Comparison of ENCODE assay signal across 15 cellular contexts in genomic region chr2:121562269-121563176, GRCh38. TPM values are rescaled to one million over a fixed set of nuclear protein-coding genes. Genes with fewer than 3 reads are reported as not detected.
DNase-seq lines count a peak whose midpoint lies in the region; ATAC-seq and TF ChIP-seq lines count a peak whose summit lies in the region.
"Had no signal": no experiment of that assay in that cellular context is flagged by ENCODE, and none has a peak within 500 bp of the region (broad histone marks: within the 10 kb centered on the region; RNA-seq: fewer than 3 reads in every experiment).

No MANE protein-coding gene starts in this region.

- H3K27me3 Mint-ChIP-seq in nephron progenitor cell (ENCODE audit: low read depth, poor library complexity) = no peaks in the 10 kb centered on the region

- no peaks in the 10 kb centered on the region for H3K36me3 ChIP-seq in GM23248 (ENCODE audit: low read depth)
- H3K36me3 ChIP-seq: heart left ventricle, SJCRH30, vagina had no signal

- peak overlapping the region; percentile 24 for H3K27ac Mint-ChIP-seq in nephron progenitor cell
- H3K27ac Mint-ChIP-seq: mesothelial cell of epicardium had no signal

- 80 to 85% methylated on average over 4 of the region's 4 CpGs for WGBS in GM23248 (ENCODE audit: low coverage in 1 of 2, low lambda C conversion rate in 2 of 2, missing lambda C conversion rate in 2 of 2), 2 experiments

- H3K4me1 Mint-ChIP-seq in nephron progenitor cell = peaks cover 44% of the 10 kb centered on the region

- in situ Hi-C loops in GM23248 (cut with MboI) = no loop called here

- no peak overlapping the region for H2AFZ ChIP-seq in GM23248

- no peak overlapping the region for H3K4me3 ChIP-seq in GM23248
- H3K4me3 ChIP-seq: heart left ventricle, SJCRH30, vagina had no signal

- peaks cover 29% of the 10 kb centered on the region for H3K36me3 Mint-ChIP-seq in nephron progenitor cell (ENCODE audit: low read depth)

- ATAC-seq in GM18511 (IDR thresholded peaks at IDR 0.05; ENCODE audit: unreplicated experiment) = peak; percentile 59
- ATAC-seq in SK-N-SH treated with all-trans-retinoic acid at 6 μM for 48 hours = peak; percentile 45
- ATAC-seq: heart left ventricle had no signal

- H3K27ac ChIP-seq in GM23248 = peak overlapping the region; percentile 46
- H3K27ac ChIP-seq: SJCRH30, vagina had no signal

- H3K9me3 Mint-ChIP-seq in nephron progenitor cell = peaks cover 24% of the 10 kb centered on the region

- no peak for TF ChIP-seq CTCF in nephron progenitor cell (IDR thresholded peaks at IDR 0.05)

- H3K9me2 ChIP-seq in GM23248 (ENCODE audit: insufficient read depth) = no peaks in the 10 kb centered on the region

- peaks cover 31% of the 10 kb centered on the region for H4K20me1 ChIP-seq in GM23248 (ENCODE audit: insufficient read depth)

- no peak for DNase-seq in GM23248
- no peak for DNase-seq in nephron progenitor cell
- no peak for DNase-seq in OCI-M1 (lab: John Stamatoyannopoulos, UW)
- no peak for DNase-seq in UCSD-AML1 (lab: John Stamatoyannopoulos, UW; ENCODE audit: unreplicated experiment)
- DNase-seq in NCI-H226 = no peak
- DNase-seq in AG08396 (ENCODE audit: low spot score) = no peak
- DNase-seq: activated CD4-positive, alpha-beta T cell treated with anti-CD3 and anti-CD28 coated beads for 1 hour; activated naive CD4-positive, alpha-beta T cell treated with anti-CD3 and anti-CD28 coated beads, Interleukin-2, amount 50 U/mL, for 16 hours; heart left ventricle; NCI-H524; SJCRH30 had no signal

- H3K4me3 Mint-ChIP-seq in nephron progenitor cell = no peak overlapping the region
- H3K4me3 Mint-ChIP-seq: mesothelial cell of epicardium had no signal

- peaks cover 91% of the 10 kb centered on the region for H3K79me2 ChIP-seq in GM23248 (ENCODE audit: insufficient read depth)

- H3K9ac ChIP-seq in GM23248 = no peak overlapping the region

- no peaks in the 10 kb centered on the region for H3K9me3 ChIP-seq in GM23248 (ENCODE audit: low read depth)
- H3K9me3 ChIP-seq: heart left ventricle, SJCRH30, vagina had no signal

- H3K4me2 ChIP-seq in GM23248 (ENCODE audit: unreplicated experiment) = no peak overlapping the region

- H3K4me1 ChIP-seq in GM23248 (ENCODE audit: insufficient read depth) = peaks cover 23% of the 10 kb centered on the region

- H3K27me3 ChIP-seq in GM23248 (replicated peaks; ENCODE audit: insufficient read depth) = no peaks in the 10 kb centered on the region
- H3K27me3 ChIP-seq: heart left ventricle, SJCRH30, vagina had no signal

- H3F3A ChIP-seq in GM23248 (ENCODE audit: insufficient read depth) = peaks cover 30% of the 10 kb centered on the region

TF ChIP-seq in SK-N-SH treated with all-trans-retinoic acid at 6 μM for 48 hours, 23 proteins besides CTCF, POLR2A, EP300 and RAD21:
- TF ChIP-seq TSHZ2 (CRISPR knock-in tag; IDR thresholded peaks at IDR 0.05) = no peak
- no peak for TF ChIP-seq GLIS3 (CRISPR knock-in tag; IDR thresholded peaks at IDR 0.05)
- no peak for TF ChIP-seq OSR1 (CRISPR knock-in tag; IDR thresholded peaks at IDR 0.05)
- no peak for TF ChIP-seq CSDC2 (CRISPR knock-in tag; IDR thresholded peaks at IDR 0.05)
- TF ChIP-seq RARB (CRISPR knock-in tag; IDR thresholded peaks at IDR 0.05) = no peak
- TF ChIP-seq CSRNP3 (CRISPR knock-in tag; IDR thresholded peaks at IDR 0.05) = no peak
- TF ChIP-seq ISL1 (CRISPR knock-in tag; IDR thresholded peaks at IDR 0.05) = no peak
- no peak for TF ChIP-seq TOX (CRISPR knock-in tag; IDR thresholded peaks at IDR 0.05; ENCODE audit: borderline replicate concordance)
- TF ChIP-seq PATZ1 (CRISPR knock-in tag; IDR thresholded peaks at IDR 0.05; ENCODE audit: borderline replicate concordance) = no peak
- TF ChIP-seq ZNF70 (CRISPR knock-in tag; IDR thresholded peaks at IDR 0.05) = no peak
- no peak for TF ChIP-seq ZNF565 (CRISPR knock-in tag; conservative IDR thresholded peaks at IDR 0.05; ENCODE audit: low read depth)
- TF ChIP-seq ZNF8 (CRISPR knock-in tag; IDR thresholded peaks at IDR 0.05) = no peak
- no peak for TF ChIP-seq ZFP30 (CRISPR knock-in tag; IDR thresholded peaks at IDR 0.05)

RNA-seq across cellular contexts. Expression of gene RNU4ATAC, which starts 31.8 kb away (rescaled TPM):
- not detected in 2 replicates for total RNA-seq in GM23248 (2014; rRNA removed; shearing (Covaris generic))
- polyA plus RNA-seq in GM23248 (2016; fragmentation: Nextera tagmentation; extraction: Ambion mirVana) = 6.2 TPM in 1 of 2 replicates, not detected in the other
- total RNA-seq: heart left ventricle, mesothelial cell of epicardium, vagina had no signal
- polyA plus RNA-seq: heart left ventricle had no signal
